Comparison of ENCODE assay signal across 3 cellular contexts in genomic region chr22:49989826-49990225, GRCh38. TPM values are rescaled to one million over a fixed set of nuclear protein-coding genes. Genes with fewer than 3 reads are reported as not detected.
"Had no signal": no experiment of that assay in that cellular context is flagged by ENCODE, and none has a peak within 500 bp of the region (broad histone marks: within the 10 kb centered on the region; RNA-seq: fewer than 3 reads in every experiment).

No MANE protein-coding gene starts in this region.

RNA-seq across cellular contexts. Expression of gene IL17REL, which starts 22.7 kb away (rescaled TPM):
- total RNA-seq: M059J, Right ventricle myocardium superior, SJSA1 had no signal
